In the genomic region with DNA sequence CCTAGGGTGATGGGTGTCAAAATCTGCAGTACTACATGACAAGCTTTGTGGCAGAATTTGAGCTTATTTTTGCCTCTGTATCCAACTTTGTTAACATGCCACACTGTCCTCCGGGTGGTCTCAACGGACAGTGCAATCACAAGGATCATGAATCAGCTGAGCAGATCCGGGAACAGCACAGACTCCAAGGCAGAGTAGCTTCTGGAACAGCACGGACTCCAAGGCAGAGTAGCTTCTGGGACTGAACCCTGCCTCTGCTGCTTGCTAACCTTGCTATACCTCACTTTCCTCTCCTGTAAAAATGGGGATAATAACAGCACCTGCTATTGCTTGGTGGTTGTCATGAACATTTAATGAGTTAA, we compare ENCODE assay signal across 22 cellular contexts.
A peak's percentile ranks its signal among the peaks of the same experiment; 100 is the strongest.
DNase-seq lines count a peak whose midpoint lies in the region; ATAC-seq and TF ChIP-seq lines count a peak whose summit lies in the region.
"Had no signal": no experiment of that assay in that cellular context is flagged by ENCODE, and none has a peak within 500 bp of the region (broad histone marks: within the 10 kb centered on the region; RNA-seq: fewer than 3 reads in every experiment).

No MANE protein-coding gene starts in this region.

- 0 out of 4 replicates have a peak overlapping the region, but pooled peaks of 1 of the 2 experiments have one; percentile 17 for H3K4me3 ChIP-seq in SK-N-SH (ENCODE audit: low read depth in 2 of 2, low read length in 1 of 2)
- no peak overlapping the region for H3K4me3 ChIP-seq in left ventricle myocardium inferior
- H3K4me3 ChIP-seq in subcutaneous abdominal adipose tissue (ENCODE audit: low read depth in 1 of 5, low read length in 5 of 5), result no peak overlapping the region
- H3K4me3 ChIP-seq: GM23338, hepatocyte had no signal

- no peak for TF ChIP-seq RAD21 in SK-N-SH (IDR thresholded peaks at IDR 0.05; ENCODE audit: low read length)

- WGBS in SK-N-SH (ENCODE audit: low lambda C conversion rate), result 69% methylated on average over 4 of the region's 4 CpGs

- H3K79me2 ChIP-seq in SK-N-SH (ENCODE audit: insufficient read depth), result peaks cover 9% of the 10 kb centered on the region; the same call in 1 of the 2 replicates
- H3K79me2 ChIP-seq: hepatocyte had no signal

- POLR2A ChIA-PET in SK-N-SH (lab: Yijun Ruan, JAX), result no interaction called here

- no peaks in the 10 kb centered on the region for H3K9me3 ChIP-seq in SK-N-SH
- H3K9me3 ChIP-seq in left ventricle myocardium inferior (replicated peaks), result no peaks in the 10 kb centered on the region
- H3K9me3 ChIP-seq in subcutaneous abdominal adipose tissue (ENCODE audit: control insufficient read depth in 5 of 5, low read length in 5 of 5), result no peaks in the 10 kb centered on the region

- H3K9me2 ChIP-seq in SK-N-SH, result no peaks in the 10 kb centered on the region

- H3K27ac ChIP-seq in SK-N-SH (ENCODE audit: low read depth in 2 of 2, low read length in 1 of 2) (peak overlapping the region in 1 of 2 experiments; percentile 83; a peak in 2 of 4 replicates), left ventricle myocardium inferior (replicated peaks) (peak overlapping the region; percentile 54), subcutaneous abdominal adipose tissue (ENCODE audit: low read depth, low read length) (peak overlapping the region; percentile 14)
- H3K27ac ChIP-seq: hepatocyte, WERI-Rb-1 had no signal

- H3K9ac ChIP-seq in SK-N-SH, result no peak overlapping the region; the same call in 1 of the 2 replicates
- no peak overlapping the region for H3K9ac ChIP-seq in subcutaneous abdominal adipose tissue (ENCODE audit: low read length in 5 of 5)

- no peaks in the 10 kb centered on the region for H3K36me3 ChIP-seq in SK-N-SH (replicated peaks in 1 of 2; ENCODE audit: control insufficient read depth in 1 of 2, insufficient read depth in 2 of 2, low read length in 1 of 2)
- H3K36me3 ChIP-seq in left ventricle myocardium inferior, result no peaks in the 10 kb centered on the region
- H3K36me3 ChIP-seq in subcutaneous abdominal adipose tissue (ENCODE audit: control insufficient read depth in 5 of 5, insufficient read depth in 5 of 5, low read length in 5 of 5), result no peaks in the 10 kb centered on the region
- H3K36me3 ChIP-seq: WERI-Rb-1 had no signal

- ATAC-seq in GM21360 (IDR thresholded peaks at IDR 0.05; ENCODE audit: unreplicated experiment), result no peak
- no peak for ATAC-seq in HG02588 (IDR thresholded peaks at IDR 0.05; ENCODE audit: unreplicated experiment)
- ATAC-seq: GM23338 had no signal

- H3F3A ChIP-seq in SK-N-SH (replicated peaks; ENCODE audit: insufficient read depth), result peaks cover 14% of the 10 kb centered on the region

- no peak for TF ChIP-seq EP300 in SK-N-SH (IDR thresholded peaks at IDR 0.05; ENCODE audit: borderline replicate concordance in 1 of 2, low read depth in 1 of 2, low read length in 1 of 2)

- peak; percentile 60 for DNase-seq in ELR (ENCODE audit: low read depth)
- no peak for DNase-seq in SK-N-SH
- no peak for DNase-seq in left ventricle myocardium inferior
- no peak for DNase-seq in hypothalamus (lab: John Stamatoyannopoulos, UW)
- DNase-seq in DMS114 treated with DMSO at 0.1 percent for 48 hours (lab: John Stamatoyannopoulos, UW; ENCODE audit: unreplicated experiment), result no peak
- DNase-seq: activated CD4-positive, alpha-beta T cell treated with anti-CD3 and anti-CD28 coated beads, Interleukin-2, amount 50 U/mL, for 48 hours; activated naive CD4-positive, alpha-beta T cell treated with anti-CD3 and anti-CD28 coated beads, Interleukin-2, amount 10 ng/mL, durations not matched to agents 7 days and 5 days; CD8-positive, alpha-beta memory T cell; DMS79 treated with DMSO at 0.1 percent for 48 hours; endodermal cell; NCI-H1105; NCI-H2081; small intestine; stimulated activated CD4-positive, alpha-beta T cell treated with anti-CD3 and anti-CD28 coated beads, Interleukin-4, amount 100 ng/mL, for 1 hour; stimulated activated naive CD8-positive, alpha-beta T cell treated with anti-CD3 and anti-CD28 coated beads, Interleukin-15, amount 100 ng/mL, for 72 hours; T-helper 2 cell; WERI-Rb-1 had no signal

- H3K4me2 ChIP-seq in SK-N-SH, result peak overlapping the region; percentile 66
- H3K4me2 ChIP-seq: GM23338, hepatocyte had no signal

- H3K4me1 ChIP-seq in SK-N-SH (ENCODE audit: control insufficient read depth in 1 of 2, insufficient read depth in 2 of 2, low read depth in 1 of 2, low read length in 1 of 2) (peaks cover 14 to 38% of the 10 kb centered on the region in 2 experiments; a peak in 3 of 4 replicates), left ventricle myocardium inferior (peaks cover 5% of the 10 kb centered on the region), subcutaneous abdominal adipose tissue (ENCODE audit: control insufficient read depth in 5 of 5, insufficient read depth in 5 of 5, low read length in 5 of 5) (peaks cover 0 to 15% (median 5%) of the 10 kb centered on the region in 5 donors)

- no peaks in the 10 kb centered on the region for H4K20me1 ChIP-seq in SK-N-SH (ENCODE audit: insufficient read depth)

- CTCF ChIA-PET in SK-N-SH (lab: Yijun Ruan, JAX), result interaction anchor here (0.5 to 1.9 kb wide), 4 partner anchors 8 to 1251 kb away, joined by 3 to 5 read pairs (median 3); no protein-coding TSS in a partner anchor

- H3K27me3 ChIP-seq in SK-N-SH (ENCODE audit: insufficient read depth) (no peaks in the 10 kb centered on the region), left ventricle myocardium inferior (ENCODE audit: low read depth) (peaks cover 30% of the 10 kb centered on the region), subcutaneous abdominal adipose tissue (ENCODE audit: control insufficient read depth in 5 of 5, insufficient read depth in 4 of 5, low read length in 5 of 5) (no peaks in the 10 kb centered on the region)
- H3K27me3 ChIP-seq: hepatocyte had no signal

- H2AFZ ChIP-seq in SK-N-SH (ENCODE audit: low read depth), result no peak overlapping the region
- H2AFZ ChIP-seq: GM23338, hepatocyte had no signal

- TF ChIP-seq CTCF in SK-N-SH (IDR thresholded peaks at IDR 0.05) (no peak), left ventricle myocardium inferior (IDR thresholded peaks at IDR 0.05; ENCODE audit: borderline replicate concordance) (no peak)

- intact Hi-C loops in left ventricle myocardium inferior (cut with micrococcal nuclease), result no loop called here

TF ChIP-seq in SK-N-SH, 30 proteins besides CTCF, POLR2A, EP300 and RAD21:
- no peak for TF ChIP-seq GATA2 (CRISPR knock-in tag; IDR thresholded peaks at IDR 0.05)
- TF ChIP-seq POLR2AphosphoS5 (IDR thresholded peaks at IDR 0.05; ENCODE audit: low read depth, low read length), result no peak
